ENCODE assay signal across 11 cellular contexts in genomic region chr20:1184260-1184637, GRCh38. TPM values are rescaled to one million over a fixed set of nuclear protein-coding genes. Genes with fewer than 3 reads are reported as not detected.
DNase-seq lines count a peak whose midpoint lies in the region; ATAC-seq and TF ChIP-seq lines count a peak whose summit lies in the region.
"Had no signal": no experiment of that assay in that cellular context is flagged by ENCODE, and none has a peak within 500 bp of the region (broad histone marks: within the 10 kb centered on the region; RNA-seq: fewer than 3 reads in every experiment).

No MANE protein-coding gene starts in this region.

- no peak for ATAC-seq in CD8-positive, alpha-beta T cell
- no peak for ATAC-seq in natural killer cell treated with Interleukin-12 subunit alpha and Interleukin-12 subunit beta and Interleukin-15 and Interleukin-18, amount 100 ng/mL, for 72 hours
- ATAC-seq in omental fat pad (ENCODE audit: low FRiP score) = no peak
- ATAC-seq: activated CD4-positive, CD25-positive, alpha-beta regulatory T cell treated with anti-CD3 and anti-CD28 coated beads, Interleukin-2, amount 50 U/mL, for 24 hours had no signal

- peaks cover 9% of the 10 kb centered on the region for H3K27me3 ChIP-seq in CD8-positive, alpha-beta T cell (ENCODE audit: insufficient read depth, low read length)
- peaks cover 38% of the 10 kb centered on the region for H3K27me3 ChIP-seq in ectodermal cell (ENCODE audit: control insufficient read depth, insufficient read depth, low read length, poor library complexity, severe bottlenecking)
- H3K27me3 ChIP-seq in MM.1S (replicated peaks; ENCODE audit: insufficient read depth, low read length) = no peaks in the 10 kb centered on the region

- H3K4me1 ChIP-seq in CD8-positive, alpha-beta T cell (ENCODE audit: insufficient read depth, low read length) = no peaks in the 10 kb centered on the region
- no peaks in the 10 kb centered on the region for H3K4me1 ChIP-seq in ectodermal cell (ENCODE audit: control insufficient read depth, insufficient read depth, low read length)
- H3K4me1 ChIP-seq in MM.1S (ENCODE audit: low read length) = peaks cover 4% of the 10 kb centered on the region; the same call in 1 of the 2 replicates

- H3K27me3 Mint-ChIP-seq in CD8-positive, alpha-beta T cell (ENCODE audit: low read depth) = peaks cover 21% of the 10 kb centered on the region
- H3K27me3 Mint-ChIP-seq in HFFc6 (ENCODE audit: insufficient read depth) = peaks cover 31% of the 10 kb centered on the region
- H3K27me3 Mint-ChIP-seq in natural killer cell treated with Interleukin-12 subunit alpha and Interleukin-12 subunit beta and Interleukin-15 and Interleukin-18, amount 100 ng/mL, for 72 hours = peaks cover 16 to 21% of the 10 kb centered on the region in 2 donors

- CTCF ChIA-PET in CD8-positive, alpha-beta T cell (lab: Charles Lee) = interaction anchor here (1.6 kb wide), 1 partner anchor 8 kb away, joined by 3 read pairs; no protein-coding TSS in a partner anchor

- no peaks in the 10 kb centered on the region for H3F3A ChIP-seq in MM.1S (ENCODE audit: insufficient read depth, low read length)

- no peaks in the 10 kb centered on the region for H3K9me2 ChIP-seq in MM.1S (replicated peaks; ENCODE audit: insufficient read depth, low read length)

- peaks cover 2% of the 10 kb centered on the region for H3K36me3 Mint-ChIP-seq in CD8-positive, alpha-beta T cell
- H3K36me3 Mint-ChIP-seq in HFFc6 (ENCODE audit: low read depth) = no peaks in the 10 kb centered on the region
- H3K36me3 Mint-ChIP-seq in natural killer cell treated with Interleukin-12 subunit alpha and Interleukin-12 subunit beta and Interleukin-15 and Interleukin-18, amount 100 ng/mL, for 72 hours = no peaks in the 10 kb centered on the region

- no peak overlapping the region for H3K27ac Mint-ChIP-seq in CD8-positive, alpha-beta T cell
- no peak overlapping the region for H3K27ac Mint-ChIP-seq in HFFc6
- H3K27ac Mint-ChIP-seq in natural killer cell treated with Interleukin-12 subunit alpha and Interleukin-12 subunit beta and Interleukin-15 and Interleukin-18, amount 100 ng/mL, for 72 hours = no peak overlapping the region

- intact Hi-C loops in CD8-positive, alpha-beta T cell (cut with DNase I, micrococcal nuclease) = no loop called here

- H3K4me3 Mint-ChIP-seq in CD8-positive, alpha-beta T cell = peak overlapping the region; percentile 78
- H3K4me3 Mint-ChIP-seq in HFFc6 = peak overlapping the region; percentile 22; the same call in 1 of the 2 replicates
- peak overlapping the region; percentile 53 for H3K4me3 Mint-ChIP-seq in natural killer cell treated with Interleukin-12 subunit alpha and Interleukin-12 subunit beta and Interleukin-15 and Interleukin-18, amount 100 ng/mL, for 72 hours

- DNase-seq in CD8-positive, alpha-beta T cell = no peak
- DNase-seq in HFFc6 = no peak
- DNase-seq in natural killer cell treated with Interleukin-12 subunit alpha and Interleukin-12 subunit beta and Interleukin-15 and Interleukin-18, amount 100 ng/mL, for 72 hours (ENCODE audit: low spot score) = no peak
- DNase-seq in globus pallidus (ENCODE audit: low spot score) = no peak
- DNase-seq in omental fat pad (ENCODE audit: low spot score) = no peak
- no peak for DNase-seq in MM.1S
- DNase-seq in SHP77 (lab: John Stamatoyannopoulos, UW) = no peak
- DNase-seq: stimulated activated CD4-positive, alpha-beta T cell treated with anti-CD3 and anti-CD28 coated beads, Interleukin-12 subunit alpha, Interleukin-12 subunit beta, amount 100 ng/mL, for 4 hours had no signal

- POLR2A ChIA-PET in CD8-positive, alpha-beta T cell (lab: Charles Lee) = no interaction called here

- no peak overlapping the region for H2AFZ ChIP-seq in MM.1S (ENCODE audit: low read length)

- no peak overlapping the region for H3K27ac ChIP-seq in CD8-positive, alpha-beta T cell (ENCODE audit: low read depth, low read length)
- H3K27ac ChIP-seq in ectodermal cell (ENCODE audit: insufficient read depth, low read depth, low read length, poor library complexity, severe bottlenecking) = no peak overlapping the region
- no peak overlapping the region for H3K27ac ChIP-seq in MM.1S (ENCODE audit: low read length)

- H3K9me3 Mint-ChIP-seq in CD8-positive, alpha-beta T cell = no peaks in the 10 kb centered on the region
- H3K9me3 Mint-ChIP-seq in HFFc6 = no peaks in the 10 kb centered on the region
- no peaks in the 10 kb centered on the region for H3K9me3 Mint-ChIP-seq in natural killer cell treated with Interleukin-12 subunit alpha and Interleukin-12 subunit beta and Interleukin-15 and Interleukin-18, amount 100 ng/mL, for 72 hours

- peaks cover 12% of the 10 kb centered on the region for H3K4me1 Mint-ChIP-seq in CD8-positive, alpha-beta T cell (ENCODE audit: low read depth)
- no peaks in the 10 kb centered on the region for H3K4me1 Mint-ChIP-seq in HFFc6 (ENCODE audit: low read depth)
- H3K4me1 Mint-ChIP-seq in natural killer cell treated with Interleukin-12 subunit alpha and Interleukin-12 subunit beta and Interleukin-15 and Interleukin-18, amount 100 ng/mL, for 72 hours (ENCODE audit: low read depth in 2 of 2) = peaks cover 0 to 10% of the 10 kb centered on the region in 2 donors

- no peak overlapping the region for H3K4me2 ChIP-seq in MM.1S (ENCODE audit: low read depth, low read length)

- H3K36me3 ChIP-seq in CD8-positive, alpha-beta T cell (ENCODE audit: insufficient read depth, low read length) = no peaks in the 10 kb centered on the region
- H3K36me3 ChIP-seq in ectodermal cell (ENCODE audit: control insufficient read depth, insufficient read depth, low read length) (no peaks in the 10 kb centered on the region), MM.1S (replicated peaks; ENCODE audit: insufficient read depth, low read length) (no peaks in the 10 kb centered on the region)

- no peak overlapping the region for H3K9ac ChIP-seq in MM.1S (ENCODE audit: low read length)

- H3K79me2 ChIP-seq in MM.1S (ENCODE audit: low read length) = no peaks in the 10 kb centered on the region

- H3K4me3 ChIP-seq in CD8-positive, alpha-beta T cell (ENCODE audit: low read depth, low read length) = no peak overlapping the region
- H3K4me3 ChIP-seq in ectodermal cell (ENCODE audit: insufficient read depth, low read depth, low read length) = peak overlapping the region; percentile 46
- no peak overlapping the region for H3K4me3 ChIP-seq in MM.1S (ENCODE audit: low read length)

- 65 to 69% methylated on average over 13 of the region's 13 CpGs for WGBS in ectodermal cell, 2 experiments

- H3K9me3 ChIP-seq in CD8-positive, alpha-beta T cell (ENCODE audit: low read length) = no peaks in the 10 kb centered on the region
- no peaks in the 10 kb centered on the region for H3K9me3 ChIP-seq in ectodermal cell (ENCODE audit: control insufficient read depth, low read length)
- no peaks in the 10 kb centered on the region for H3K9me3 ChIP-seq in MM.1S (replicated peaks; ENCODE audit: insufficient read depth, low read length)

- TF ChIP-seq CTCF in CD8-positive, alpha-beta T cell (IDR thresholded peaks at IDR 0.05) = no peak
- TF ChIP-seq CTCF in HFFc6 (IDR thresholded peaks at IDR 0.05) (no peak), omental fat pad (IDR thresholded peaks at IDR 0.05) (no peak), MM.1S (IDR thresholded peaks at IDR 0.05; ENCODE audit: low read length) (no peak)

- H4K20me1 ChIP-seq in MM.1S (ENCODE audit: insufficient read depth, low read length) = no peaks in the 10 kb centered on the region

RNA-seq across cellular contexts. Expression of gene TMEM74B, which starts 0.5 kb away (rescaled TPM):
- not detected for total RNA-seq in CD8-positive, alpha-beta T cell
- total RNA-seq in HFFc6 (2021; fragmentation: NEBNext Ultra II Directional; extraction: Animal tissue kit (Norgen Biotek cat#: 25700)) = not detected
- polyA plus RNA-seq in ectodermal cell (2013, experiment 1 of 4) = 2.4 TPM
- polyA plus RNA-seq in ectodermal cell (2013, experiment 2 of 4) = 2.1 TPM
- 3.8 TPM for polyA plus RNA-seq in ectodermal cell (2013, experiment 3 of 4)
- polyA plus RNA-seq in ectodermal cell (2013, experiment 4 of 4) = 2.9 TPM
- total RNA-seq in natural killer cell treated with Interleukin-12 subunit alpha and Interleukin-12 subunit beta and Interleukin-15 and Interleukin-18, amount 100 ng/mL, for 72 hours = not detected
- 1 to 10 TPM in 2 of 4 donors, not detected in 2; 1.7 to 2.8 TPM for total RNA-seq in omental fat pad

RNA-seq across cellular contexts. Expression of gene C20orf202, which starts 19.0 kb away (rescaled TPM):
- not detected for total RNA-seq in CD8-positive, alpha-beta T cell
- not detected for total RNA-seq in HFFc6 (2021; fragmentation: NEBNext Ultra II Directional; extraction: Animal tissue kit (Norgen Biotek cat#: 25700))
- 0.26 TPM for polyA plus RNA-seq in ectodermal cell (2013, experiment 1 of 4)
- polyA plus RNA-seq in ectodermal cell (2013, experiment 2 of 4) = 0.20 TPM
- polyA plus RNA-seq in ectodermal cell (2013, experiment 3 of 4) = not detected
- not detected for polyA plus RNA-seq in ectodermal cell (2013, experiment 4 of 4)
- total RNA-seq in natural killer cell treated with Interleukin-12 subunit alpha and Interleukin-12 subunit beta and Interleukin-15 and Interleukin-18, amount 100 ng/mL, for 72 hours = under 1 TPM in 1 of 2 donors, not detected in 1; 0.40 TPM
- total RNA-seq in omental fat pad = 1 to 10 TPM in 1 of 4 donors, under 1 TPM in 2, not detected in 1; 0.28 to 2.0 (median 0.38) TPM

RNA-seq across cellular contexts. Expression of gene RAD21L1, which starts 41.6 kb away (rescaled TPM):
- not detected for total RNA-seq in CD8-positive, alpha-beta T cell
- total RNA-seq in HFFc6 (2021; fragmentation: NEBNext Ultra II Directional; extraction: Animal tissue kit (Norgen Biotek cat#: 25700)) = under 1 TPM; 0.35 to 0.89 (median 0.56) TPM
- not detected for polyA plus RNA-seq in ectodermal cell (2013, experiment 1 of 4)
- polyA plus RNA-seq in ectodermal cell (2013, experiment 2 of 4) = not detected
- not detected for polyA plus RNA-seq in ectodermal cell (2013, experiment 3 of 4)
- polyA plus RNA-seq in ectodermal cell (2013, experiment 4 of 4) = not detected
- not detected for total RNA-seq in natural killer cell treated with Interleukin-12 subunit alpha and Interleukin-12 subunit beta and Interleukin-15 and Interleukin-18, amount 100 ng/mL, for 72 hours
- not detected for total RNA-seq in omental fat pad
- total RNA-seq: liver had no signal
- polyA plus RNA-seq: liver had no signal

Comparison
In these comparisons a context has a peak if more than half of its experiments do, and no peak if none do; other contexts are left out.
1. H3K4me3 Mint-ChIP-seq: peak in every context shown above with its lines; median percentile 78 in CD8-positive, alpha-beta T cell; 53 in natural killer cell treated with Interleukin-12 subunit alpha and Interleukin-12 subunit beta and Interleukin-15 and Interleukin-18, amount 100 ng/mL, for 72 hours; 22 in HFFc6.